Comparison of ENCODE assay signal across 8 cellular contexts in the genomic region with DNA sequence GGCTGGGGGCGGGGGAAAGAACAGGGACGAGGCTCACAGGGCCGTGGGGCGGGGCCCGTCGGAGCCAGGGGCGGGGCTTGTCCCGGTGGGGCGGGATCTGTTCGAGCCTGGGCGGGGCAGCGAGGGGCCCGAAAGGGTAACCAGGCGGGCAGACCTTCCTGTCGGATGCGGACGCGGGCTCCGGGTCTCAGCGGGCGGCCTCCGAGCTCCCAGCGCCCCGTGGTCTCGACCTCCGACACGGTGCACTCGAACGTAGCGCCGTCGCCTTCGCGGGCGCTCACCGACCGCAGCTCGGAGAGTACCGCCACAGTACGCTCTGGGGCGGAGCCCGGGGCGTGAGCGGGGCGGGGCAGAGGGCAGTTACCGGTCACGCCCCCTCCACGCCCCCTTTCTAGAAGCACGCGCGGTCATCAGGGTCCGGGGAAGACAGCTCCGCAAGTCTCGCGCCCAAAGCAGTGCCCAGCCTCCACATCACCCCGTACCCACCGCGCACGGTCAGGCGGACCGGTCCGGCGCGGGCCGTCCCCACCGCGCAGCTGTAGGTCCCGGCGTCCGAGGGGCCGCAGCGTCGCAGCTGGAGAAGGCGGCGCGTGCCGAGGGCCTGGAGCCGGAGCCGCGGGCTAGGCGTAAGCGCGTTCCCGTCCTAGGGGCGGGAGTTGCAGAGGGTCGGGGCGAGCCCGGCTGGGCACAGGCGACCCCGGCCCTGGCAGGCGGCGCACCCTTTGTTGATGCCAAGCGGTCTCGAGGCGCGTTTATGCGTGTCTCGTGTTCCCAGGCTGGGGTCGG. TPM values are rescaled to one million over a fixed set of nuclear protein-coding genes. Genes with fewer than 3 reads are reported as not detected.
DNase-seq lines count a peak whose midpoint lies in the region; ATAC-seq and TF ChIP-seq lines count a peak whose summit lies in the region.

No MANE protein-coding gene starts in this region.

- 1 to 2% methylated on average over 99 of the region's 99 CpGs for WGBS in ectodermal cell, 2 experiments
- WGBS in lung, 2 donors: 1 to 3% methylated on average over 61 to 99 of the region's 99 CpGs

- TF ChIP-seq CTCF in A673 (conservative IDR thresholded peaks at IDR 0.05; ENCODE audit: low read depth, low read length) (no peak), lung (IDR thresholded peaks at IDR 0.05; ENCODE audit: control extremely low read depth, extremely low read depth) (no peak)
- TF ChIP-seq CTCF in activated CD8-positive, alpha-beta T cell treated with anti-CD3 and anti-CD28 coated beads for 36 hours (IDR thresholded peaks at IDR 0.05): no peak

- CTCF ChIA-PET in A673 (lab: Charles Lee): interaction anchor here (1.1 kb wide), 1 partner anchor 19 kb away, joined by 3 read pairs; a partner anchor contains a TSS
- CTCF ChIA-PET in activated CD8-positive, alpha-beta T cell treated with anti-CD3 and anti-CD28 coated beads for 36 hours (lab: Charles Lee): interaction anchor here (0.7 to 4.2 kb wide), 6 partner anchors 8 to 150 kb away, joined by 3 to 23 read pairs (median 4); no protein-coding TSS in a partner anchor

- H3K36me3 ChIP-seq in A673 (ENCODE audit: insufficient read depth, low read length, poor library complexity, severe bottlenecking) (no peaks in the 10 kb centered on the region), ectodermal cell (ENCODE audit: control insufficient read depth, insufficient read depth, low read length) (no peaks in the 10 kb centered on the region), lung (ENCODE audit: control insufficient read depth in 2 of 2, insufficient read depth in 2 of 2, low read length in 2 of 2) (no peaks in the 10 kb centered on the region)

- peak; percentile 85 for DNase-seq in A673 (ENCODE audit: low spot score)
- peak; percentile 30 for DNase-seq in NCI-H446 treated with DMSO at 0.1 percent for 48 hours (lab: John Stamatoyannopoulos, UW)
- peak; percentile 87 for DNase-seq in activated CD8-positive, alpha-beta T cell treated with anti-CD3 and anti-CD28 coated beads for 36 hours
- peak; percentile 84 for DNase-seq in lung (ENCODE audit: low spot score)
- DNase-seq in stimulated activated CD4-positive, alpha-beta T cell treated with anti-CD3 and anti-CD28 coated beads, Interleukin-4, amount 100 ng/mL, for 48 hours (ENCODE audit: low read depth in 2 of 2): peak; percentile 77 to 78

- H3K27me3 Mint-ChIP-seq in activated CD8-positive, alpha-beta T cell treated with anti-CD3 and anti-CD28 coated beads for 36 hours: peaks cover 37% of the 10 kb centered on the region

- peak overlapping the region; percentile 74 for H3K4me3 Mint-ChIP-seq in activated CD8-positive, alpha-beta T cell treated with anti-CD3 and anti-CD28 coated beads for 36 hours

- H3K36me3 Mint-ChIP-seq in activated CD8-positive, alpha-beta T cell treated with anti-CD3 and anti-CD28 coated beads for 36 hours (ENCODE audit: low read depth): no peaks in the 10 kb centered on the region

- H3K4me1 ChIP-seq in A673 (ENCODE audit: insufficient read depth, low read length, poor library complexity, severe bottlenecking): no peaks in the 10 kb centered on the region
- H3K4me1 ChIP-seq in ectodermal cell (ENCODE audit: control insufficient read depth, insufficient read depth, low read length): peaks cover 14% of the 10 kb centered on the region
- peaks cover 0 to 10% of the 10 kb centered on the region in 2 donors for H3K4me1 ChIP-seq in lung (ENCODE audit: control insufficient read depth in 2 of 2, insufficient read depth in 2 of 2, low read length in 2 of 2)

- H3K9me3 ChIP-seq in A673 (ENCODE audit: low read depth, low read length, poor library complexity, severe bottlenecking): no peaks in the 10 kb centered on the region
- no peaks in the 10 kb centered on the region for H3K9me3 ChIP-seq in ectodermal cell (ENCODE audit: control insufficient read depth, low read length)
- H3K9me3 ChIP-seq in lung (ENCODE audit: control insufficient read depth in 2 of 2, insufficient read depth in 1 of 2, low read length in 1 of 2): peaks cover 0 to 2% of the 10 kb centered on the region in 2 donors

- no peaks in the 10 kb centered on the region for H3K4me1 Mint-ChIP-seq in activated CD8-positive, alpha-beta T cell treated with anti-CD3 and anti-CD28 coated beads for 36 hours (ENCODE audit: low read depth)

- H3K27ac Mint-ChIP-seq in activated CD8-positive, alpha-beta T cell treated with anti-CD3 and anti-CD28 coated beads for 36 hours: no peak overlapping the region

- H3K27ac ChIP-seq in A673 (ENCODE audit: low read depth, low read length, poor library complexity, severe bottlenecking): peak overlapping the region; percentile 25
- no peak overlapping the region for H3K27ac ChIP-seq in ectodermal cell (ENCODE audit: insufficient read depth, low read depth, low read length, poor library complexity, severe bottlenecking)
- H3K27ac ChIP-seq in lung (ENCODE audit: low read depth in 1 of 2, low read length in 1 of 2): no peak overlapping the region

- intact Hi-C loops in A673 (cut with micrococcal nuclease; ENCODE audit: unreplicated experiment): no loop called here
- intact Hi-C loops in activated CD8-positive, alpha-beta T cell treated with anti-CD3 and anti-CD28 coated beads for 36 hours (cut with micrococcal nuclease): no loop called here

- no TSS peak for BruUV-seq in A673 (replicated peaks; lab: Mats Ljungman, UMichigan)

- H3K9me3 Mint-ChIP-seq in activated CD8-positive, alpha-beta T cell treated with anti-CD3 and anti-CD28 coated beads for 36 hours: no peaks in the 10 kb centered on the region

- ATAC-seq in GM18867 (IDR thresholded peaks at IDR 0.05; ENCODE audit: unreplicated experiment) (peak; percentile 83), HG03095 (IDR thresholded peaks at IDR 0.05; ENCODE audit: unreplicated experiment) (peak; percentile 89), lung (ENCODE audit: insufficient read depth, low FRiP score) (peak; percentile 93)
- peak; percentile 92 for ATAC-seq in activated CD8-positive, alpha-beta T cell treated with anti-CD3 and anti-CD28 coated beads for 36 hours

- POLR2A ChIA-PET in A673 (lab: Charles Lee; ENCODE audit: low non-redundant PET): interaction anchor here (0.5 kb wide), 1 partner anchor 27 kb away, joined by 3 read pairs; no protein-coding TSS in a partner anchor
- POLR2A ChIA-PET in activated CD8-positive, alpha-beta T cell treated with anti-CD3 and anti-CD28 coated beads for 36 hours (lab: Charles Lee): interaction anchor here (0.7 to 1.2 kb wide), 2 partner anchors 8 to 53 kb away, joined by 3 to 4 read pairs; a partner anchor contains a TSS

- no peaks in the 10 kb centered on the region for H3K27me3 ChIP-seq in A673 (replicated peaks; ENCODE audit: insufficient read depth, low read depth, low read length, poor library complexity)
- H3K27me3 ChIP-seq in ectodermal cell (ENCODE audit: control insufficient read depth, insufficient read depth, low read length, poor library complexity, severe bottlenecking): peaks cover 39% of the 10 kb centered on the region
- no peaks in the 10 kb centered on the region for H3K27me3 ChIP-seq in lung (ENCODE audit: control insufficient read depth, insufficient read depth)

- H3K4me3 ChIP-seq in A673 (ENCODE audit: low read depth, low read length, poor library complexity, severe bottlenecking) (peak overlapping the region; percentile 59), ectodermal cell (ENCODE audit: insufficient read depth, low read depth, low read length) (peak overlapping the region; percentile 73), lung (peak overlapping the region; percentile 55)

RNA-seq across cellular contexts. Expression of a gene that starts 8.7 kb away (rescaled TPM):
- total RNA-seq in A673 (2021): 4.6 and 7.6 TPM in 2 replicates
- 1 to 10 TPM; 2.1 to 2.2 TPM for total RNA-seq in activated CD8-positive, alpha-beta T cell treated with anti-CD3 and anti-CD28 coated beads for 36 hours
- polyA plus RNA-seq in ectodermal cell (2013, experiment 1 of 4): 1.6 TPM
- polyA plus RNA-seq in ectodermal cell (2013, experiment 2 of 4): 2.7 TPM
- 2.7 TPM for polyA plus RNA-seq in ectodermal cell (2013, experiment 3 of 4)
- 2.8 TPM for polyA plus RNA-seq in ectodermal cell (2013, experiment 4 of 4)
- total RNA-seq in lung: 1 to 10 TPM; 1.3 to 7.1 TPM
- 1 to 10 TPM; 3.9 to 4.7 TPM for polyA plus RNA-seq in lung

RNA-seq across cellular contexts. Expression of a gene that starts 9.0 kb away (rescaled TPM):
- total RNA-seq in A673 (2021): 13.8 and 15.8 TPM in 2 replicates
- 10 to 100 TPM; 16.6 to 18.4 TPM for total RNA-seq in activated CD8-positive, alpha-beta T cell treated with anti-CD3 and anti-CD28 coated beads for 36 hours
- polyA plus RNA-seq in ectodermal cell (2013, experiment 1 of 4): 19.8 TPM
- polyA plus RNA-seq in ectodermal cell (2013, experiment 2 of 4): 18.4 TPM
- polyA plus RNA-seq in ectodermal cell (2013, experiment 3 of 4): 15.7 TPM
- 18.2 TPM for polyA plus RNA-seq in ectodermal cell (2013, experiment 4 of 4)
- 10 to 100 TPM; 42.7 to 89.6 TPM for total RNA-seq in lung
- polyA plus RNA-seq in lung: 10 to 100 TPM; 44.6 to 71.6 TPM

RNA-seq across cellular contexts. Expression of a gene that starts 18.8 kb away (rescaled TPM):
- total RNA-seq in A673 (2021): 23.1 and 46.6 TPM in 2 replicates
- total RNA-seq in activated CD8-positive, alpha-beta T cell treated with anti-CD3 and anti-CD28 coated beads for 36 hours: 1 to 10 TPM; 1.3 to 1.4 TPM
- polyA plus RNA-seq in ectodermal cell (2013, experiment 1 of 4): 77.4 TPM
- polyA plus RNA-seq in ectodermal cell (2013, experiment 2 of 4): 82.3 TPM
- 66.5 TPM for polyA plus RNA-seq in ectodermal cell (2013, experiment 3 of 4)
- 79.2 TPM for polyA plus RNA-seq in ectodermal cell (2013, experiment 4 of 4)
- 10 to 100 TPM; 69.6 to 75.2 TPM for total RNA-seq in lung
- polyA plus RNA-seq in lung: 10 to 100 TPM; 34.0 to 58.4 TPM

RNA-seq across cellular contexts. Expression of a gene that starts 19.5 kb away (rescaled TPM):
- total RNA-seq in A673 (2021): 0.70 TPM in 1 of 2 replicates, not detected in the other
- total RNA-seq in activated CD8-positive, alpha-beta T cell treated with anti-CD3 and anti-CD28 coated beads for 36 hours: not detected
- 0.93 TPM for polyA plus RNA-seq in ectodermal cell (2013, experiment 1 of 4)
- 0.39 TPM for polyA plus RNA-seq in ectodermal cell (2013, experiment 2 of 4)
- 0.80 TPM for polyA plus RNA-seq in ectodermal cell (2013, experiment 3 of 4)
- polyA plus RNA-seq in ectodermal cell (2013, experiment 4 of 4): 0.65 TPM
- total RNA-seq in lung: under 1 TPM in 1 of 2 donors, not detected in 1; 0.58 TPM
- polyA plus RNA-seq in lung: under 1 TPM; 0.47 to 0.98 TPM

RNA-seq across cellular contexts. Expression of a gene that starts 38.3 kb away (rescaled TPM):
- total RNA-seq in A673 (2021) (0.45 and 1.2 TPM in 2 replicates), lung (under 1 TPM; 0.26 to 0.43 TPM)
- not detected for total RNA-seq in activated CD8-positive, alpha-beta T cell treated with anti-CD3 and anti-CD28 coated beads for 36 hours
- polyA plus RNA-seq in ectodermal cell (2013, experiment 1 of 4): 0.80 TPM
- polyA plus RNA-seq in ectodermal cell (2013, experiment 2 of 4): 1.1 TPM
- 0.80 TPM for polyA plus RNA-seq in ectodermal cell (2013, experiment 3 of 4)
- 1.1 TPM for polyA plus RNA-seq in ectodermal cell (2013, experiment 4 of 4)
- polyA plus RNA-seq in lung: under 1 TPM; 0.02 TPM

Comparison
In these comparisons a context has a peak if more than half of its experiments do, and no peak if none do; other contexts are left out.
1. DNase-seq: peak in every context shown above with its lines; median percentile 87 in activated CD8-positive, alpha-beta T cell treated with anti-CD3 and anti-CD28 coated beads for 36 hours; 85 in A673; 84 in lung; 78 in stimulated activated CD4-positive, alpha-beta T cell treated with anti-CD3 and anti-CD28 coated beads, Interleukin-4, amount 100 ng/mL, for 48 hours; 30 in NCI-H446 treated with DMSO at 0.1 percent for 48 hours.
2. RNA of a gene that starts 18.8 kb away (total RNA-seq): 69.6 to 75.2 TPM in lung and 23.1 to 46.6 TPM in A673; 1.3 to 1.4 TPM in activated CD8-positive, alpha-beta T cell treated with anti-CD3 and anti-CD28 coated beads for 36 hours; every median in the first group is over 10 times any median in the second.
3. Peak in every context shown above with its lines, with median percentiles within 50 percentile points of each other: H3K4me3 ChIP-seq and ATAC-seq.